In the genomic region with DNA sequence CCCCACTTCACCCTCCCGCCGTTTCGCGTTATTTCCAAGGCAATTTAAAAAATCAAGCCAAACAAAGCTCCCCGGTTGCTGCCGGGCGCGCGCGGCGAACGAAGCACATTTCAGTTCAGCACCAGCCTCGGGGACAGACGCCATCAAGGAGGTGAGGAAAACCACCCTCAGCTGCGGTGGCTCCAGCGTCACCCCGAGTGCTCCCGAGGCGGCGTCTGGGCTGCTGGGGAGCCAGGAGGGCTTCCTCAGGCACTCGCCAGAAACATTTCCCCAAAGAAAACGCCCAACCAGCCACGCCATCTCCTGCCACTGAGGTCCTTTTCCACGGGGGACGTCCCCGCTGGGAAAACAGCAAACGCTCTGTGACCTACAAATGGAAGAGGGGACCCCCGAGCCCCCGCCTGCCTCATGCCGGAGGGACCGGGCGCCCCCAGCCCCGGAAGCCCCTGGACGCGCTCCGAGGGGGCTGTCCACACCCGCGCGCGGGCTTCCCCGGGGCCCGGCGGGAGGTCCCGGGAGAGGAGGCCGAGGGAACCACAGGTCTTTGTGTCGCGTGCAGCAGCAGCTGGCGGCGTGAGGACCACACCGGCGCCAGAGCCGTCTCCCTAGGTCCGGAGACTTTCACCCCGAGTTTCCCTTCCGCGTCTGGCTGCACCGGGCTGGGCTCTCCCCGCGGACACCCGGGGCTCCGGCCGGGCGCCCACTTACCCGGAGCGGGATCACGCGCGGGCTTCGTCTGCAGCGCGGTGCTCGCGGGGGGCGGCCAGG, we compare ENCODE assay signal across 8 cellular contexts. TPM values are rescaled to one million over a fixed set of nuclear protein-coding genes. Genes with fewer than 3 reads are reported as not detected.
DNase-seq lines count a peak whose midpoint lies in the region; ATAC-seq and TF ChIP-seq lines count a peak whose summit lies in the region.

No MANE protein-coding gene starts in this region.

- no peak for TF ChIP-seq CTCF in GM20000 (IDR thresholded peaks at IDR 0.05; ENCODE audit: extremely low read depth, missing control alignments)
- no peak for TF ChIP-seq CTCF in lower lobe of right lung (IDR thresholded peaks at IDR 0.05)

- peaks cover 27% of the 10 kb centered on the region for H4K20me1 ChIP-seq in BLaER1

- peak; percentile 90 for ATAC-seq in lower lobe of right lung

- H3K9me3 ChIP-seq in BLaER1 (peaks cover 33% of the 10 kb centered on the region), MG63 (no peaks in the 10 kb centered on the region), lower lobe of right lung (no peaks in the 10 kb centered on the region)

- no peak overlapping the region for H3K9ac ChIP-seq in BLaER1

- peak overlapping the region; percentile 70 for H3K4me3 ChIP-seq in BLaER1
- peak overlapping the region; percentile 52 for H3K4me3 ChIP-seq in MG63
- peak overlapping the region; percentile 36 for H3K4me3 ChIP-seq in lower lobe of right lung

- DNase-seq in GM20000 (ENCODE audit: low spot score) (peak; percentile 81), MG63 (peak; percentile 41), dermis blood vessel endothelial cell (peak; percentile 75), lower lobe of right lung (peak; percentile 70), NCI-H526 treated with DMSO at 0.1 percent for 48 hours (lab: John Stamatoyannopoulos, UW) (no peak)
- peak; percentile 72 for DNase-seq in activated CD4-positive, alpha-beta T cell treated with anti-CD3 and anti-CD28 coated beads for 48 hours
- peak; percentile 30 for DNase-seq in stimulated activated CD8-positive, alpha-beta memory T cell treated with anti-CD3 and anti-CD28 coated beads, Interleukin-15, amount 100 ng/mL, for 1 hour (ENCODE audit: low read depth)

- peak overlapping the region; percentile 99 for H3K4me2 ChIP-seq in BLaER1

- peaks cover 67% of the 10 kb centered on the region for H3K27me3 ChIP-seq in BLaER1
- peaks cover 3% of the 10 kb centered on the region; the same call in 1 of the 2 replicates for H3K27me3 ChIP-seq in MG63
- peaks cover 89% of the 10 kb centered on the region for H3K27me3 ChIP-seq in lower lobe of right lung (ENCODE audit: low read depth)

- H3K36me3 ChIP-seq in BLaER1 (no peaks in the 10 kb centered on the region), MG63 (no peaks in the 10 kb centered on the region), lower lobe of right lung (no peaks in the 10 kb centered on the region)

- intact Hi-C loops in lower lobe of right lung (cut with DNase I), result no loop called here

- H3K27ac ChIP-seq in BLaER1, result no peak overlapping the region
- no peak overlapping the region for H3K27ac ChIP-seq in lower lobe of right lung

- H3K4me1 ChIP-seq in BLaER1 (peaks cover 20% of the 10 kb centered on the region), lower lobe of right lung (peaks cover 26% of the 10 kb centered on the region)

RNA-seq across cellular contexts. Expression of gene GNG4, which starts 0.4 kb away (rescaled TPM):
- total RNA-seq in MG63 (2014; rRNA removed; shearing (Covaris generic); ENCODE audit: low replicate concordance), result 6.1 and 28.7 TPM in 2 replicates
- 0.17 and 1.2 TPM in 2 replicates for total RNA-seq in dermis blood vessel endothelial cell
- not detected for total RNA-seq in lower lobe of right lung
